9 cellular contexts compared by ENCODE assay signal in genomic region chr7:151244871-151245346, GRCh38. TPM values are rescaled to one million over a fixed set of nuclear protein-coding genes. Genes with fewer than 3 reads are reported as not detected.
DNase-seq lines count a peak whose midpoint lies in the region; ATAC-seq and TF ChIP-seq lines count a peak whose summit lies in the region.
"Had no signal": no experiment of that assay in that cellular context is flagged by ENCODE, and none has a peak within 500 bp of the region (broad histone marks: within the 10 kb centered on the region; RNA-seq: fewer than 3 reads in every experiment).

No MANE protein-coding gene starts in this region.

- ATAC-seq in activated T-cell treated with anti-CD3 and anti-CD28 coated beads, Interleukin-2, amount 50 U/mL, for 72 hours (replicated peaks in 1 of 2), result peak; percentile 3 to 7
- ATAC-seq in thoracic aorta (ENCODE audit: insufficient number of reproducible peaks, low FRiP score, low read depth) (no peak), HG03442 (IDR thresholded peaks at IDR 0.05; ENCODE audit: unreplicated experiment) (no peak), foreskin keratinocyte (no peak)

- peaks cover 40% of the 10 kb centered on the region for H3K27me3 Mint-ChIP-seq in activated CD4-positive, alpha-beta T cell treated with anti-CD3 and anti-CD28 coated beads, Interleukin-2, amount 10 ng/mL, durations not matched to agents 7 days and 5 days
- peaks cover 39% of the 10 kb centered on the region for H3K27me3 Mint-ChIP-seq in activated T-cell treated with anti-CD3 and anti-CD28 coated beads, Interleukin-2, amount 50 U/mL, for 72 hours (ENCODE audit: low read depth)

- H3K9ac ChIP-seq in iPS-20b (ENCODE audit: low read depth, low read length), result no peak overlapping the region

- POLR2A ChIA-PET in activated CD4-positive, alpha-beta T cell treated with anti-CD3 and anti-CD28 coated beads, Interleukin-2, amount 10 ng/mL, durations not matched to agents 7 days and 5 days (lab: Charles Lee), result no interaction called here

- no peak overlapping the region for H3K27ac ChIP-seq in iPS-20b (ENCODE audit: low read length)
- peak overlapping the region; percentile 96 to 99 for H3K27ac ChIP-seq in thoracic aorta
- no peak overlapping the region for H3K27ac ChIP-seq in foreskin keratinocyte

- peaks cover 11% of the 10 kb centered on the region; the same call in 1 of the 2 replicates for H3K4me1 ChIP-seq in iPS-20b (ENCODE audit: insufficient read depth, low read length)
- peaks cover 31 to 49% of the 10 kb centered on the region in 2 donors for H3K4me1 ChIP-seq in thoracic aorta (ENCODE audit: control insufficient read depth in 1 of 2, low read depth in 2 of 2)
- H3K4me1 ChIP-seq in foreskin keratinocyte, result peaks cover 3% of the 10 kb centered on the region

- H3K4me3 ChIP-seq in iPS-20b (ENCODE audit: low read length), result peak overlapping the region; percentile 61
- peak overlapping the region; percentile 89 for H3K4me3 ChIP-seq in thoracic aorta

- H3K9me3 Mint-ChIP-seq in activated CD4-positive, alpha-beta T cell treated with anti-CD3 and anti-CD28 coated beads, Interleukin-2, amount 10 ng/mL, durations not matched to agents 7 days and 5 days, result no peaks in the 10 kb centered on the region
- H3K9me3 Mint-ChIP-seq in activated T-cell treated with anti-CD3 and anti-CD28 coated beads, Interleukin-2, amount 50 U/mL, for 72 hours, result no peaks in the 10 kb centered on the region

- H3K36me3 ChIP-seq in iPS-20b (ENCODE audit: insufficient read depth, low read depth, low read length) (no peaks in the 10 kb centered on the region), thoracic aorta (peaks cover 13% of the 10 kb centered on the region)

- CTCF ChIA-PET in activated CD4-positive, alpha-beta T cell treated with anti-CD3 and anti-CD28 coated beads, Interleukin-2, amount 10 ng/mL, durations not matched to agents 7 days and 5 days (lab: Charles Lee), result interaction anchor here (1.0 to 4.7 kb wide), 14 partner anchors 8 to 77 kb away, joined by 3 to 40 read pairs (median 5); partner anchors contain the start of genes ABCF2, CHPF2 and GBX1

- peaks cover 70% of the 10 kb centered on the region for H3K27me3 ChIP-seq in iPS-20b (ENCODE audit: insufficient read depth, low read length)
- no peaks in the 10 kb centered on the region for H3K27me3 ChIP-seq in thoracic aorta (replicated peaks; ENCODE audit: insufficient read depth)
- H3K27me3 ChIP-seq in foreskin keratinocyte, result peaks cover 40% of the 10 kb centered on the region

- H3K9me3 ChIP-seq in iPS-20b (ENCODE audit: insufficient read depth, low read depth, low read length) (no peaks in the 10 kb centered on the region), thoracic aorta (no peaks in the 10 kb centered on the region)

- no peak for DNase-seq in activated CD4-positive, alpha-beta T cell treated with anti-CD3 and anti-CD28 coated beads, Interleukin-2, amount 10 ng/mL, durations not matched to agents 7 days and 5 days
- no peak for DNase-seq in activated CD4-positive, alpha-beta T cell treated with anti-CD3 and anti-CD28 coated beads for 1 hour
- no peak for DNase-seq in activated T-cell treated with anti-CD3 and anti-CD28 coated beads, Interleukin-2, amount 50 U/mL, for 72 hours
- no peak for DNase-seq in thoracic aorta (ENCODE audit: low spot score)
- no peak for DNase-seq in NK-92 (lab: John Stamatoyannopoulos, UW; ENCODE audit: unreplicated experiment)
- DNase-seq in foreskin keratinocyte, result no peak

- no peak for TF ChIP-seq CTCF in thoracic aorta (IDR thresholded peaks at IDR 0.05)
- no peak for TF ChIP-seq CTCF in foreskin keratinocyte (conservative IDR thresholded peaks at IDR 0.05)

- peaks cover 44% of the 10 kb centered on the region for H3K4me1 Mint-ChIP-seq in activated CD4-positive, alpha-beta T cell treated with anti-CD3 and anti-CD28 coated beads, Interleukin-2, amount 10 ng/mL, durations not matched to agents 7 days and 5 days
- H3K4me1 Mint-ChIP-seq in activated T-cell treated with anti-CD3 and anti-CD28 coated beads, Interleukin-2, amount 50 U/mL, for 72 hours (ENCODE audit: low read depth), result peaks cover 41% of the 10 kb centered on the region

- no peak overlapping the region for H3K27ac Mint-ChIP-seq in activated CD4-positive, alpha-beta T cell treated with anti-CD3 and anti-CD28 coated beads, Interleukin-2, amount 10 ng/mL, durations not matched to agents 7 days and 5 days
- no peak overlapping the region for H3K27ac Mint-ChIP-seq in activated T-cell treated with anti-CD3 and anti-CD28 coated beads, Interleukin-2, amount 50 U/mL, for 72 hours

- H3K4me3 Mint-ChIP-seq in activated CD4-positive, alpha-beta T cell treated with anti-CD3 and anti-CD28 coated beads, Interleukin-2, amount 10 ng/mL, durations not matched to agents 7 days and 5 days, result peak overlapping the region; percentile 7
- H3K4me3 Mint-ChIP-seq in activated T-cell treated with anti-CD3 and anti-CD28 coated beads, Interleukin-2, amount 50 U/mL, for 72 hours, result peak overlapping the region; percentile 60 to 84

- H3K36me3 Mint-ChIP-seq in activated CD4-positive, alpha-beta T cell treated with anti-CD3 and anti-CD28 coated beads, Interleukin-2, amount 10 ng/mL, durations not matched to agents 7 days and 5 days (ENCODE audit: low read depth), result peaks cover 2% of the 10 kb centered on the region
- H3K36me3 Mint-ChIP-seq in activated T-cell treated with anti-CD3 and anti-CD28 coated beads, Interleukin-2, amount 50 U/mL, for 72 hours (ENCODE audit: insufficient read depth in 2 of 2), result no peaks in the 10 kb centered on the region

RNA-seq across cellular contexts. Expression of gene SMARCD3, which starts 3.6 kb away (rescaled TPM):
- total RNA-seq in activated CD4-positive, alpha-beta T cell treated with anti-CD3 and anti-CD28 coated beads, Interleukin-2, amount 10 ng/mL, durations not matched to agents 7 days and 5 days, result 1 to 10 TPM; 2.0 to 2.5 TPM
- total RNA-seq in activated T-cell treated with anti-CD3 and anti-CD28 coated beads, Interleukin-2, amount 50 U/mL, for 72 hours, result 1 to 10 TPM; 6.5 to 8.2 TPM
- 100 to 1,000 TPM in 1 of 2 donors, 10 to 100 TPM in 1; 51.1 to 110 TPM for total RNA-seq in thoracic aorta
- 3.5 and 4.5 TPM in 2 replicates for total RNA-seq in foreskin keratinocyte
- 3.6 and 4.7 TPM in 2 replicates for polyA plus RNA-seq in foreskin keratinocyte

RNA-seq across cellular contexts. Expression of gene CHPF2, which starts 12.6 kb away (rescaled TPM):
- total RNA-seq in activated CD4-positive, alpha-beta T cell treated with anti-CD3 and anti-CD28 coated beads, Interleukin-2, amount 10 ng/mL, durations not matched to agents 7 days and 5 days, result 10 to 100 TPM; 40.7 to 42.3 TPM
- total RNA-seq in activated T-cell treated with anti-CD3 and anti-CD28 coated beads, Interleukin-2, amount 50 U/mL, for 72 hours, result 10 to 100 TPM; 30.3 to 42.1 TPM
- total RNA-seq in thoracic aorta (10 to 100 TPM; 78.9 to 85.3 TPM), foreskin keratinocyte (36.8 and 46.0 TPM in 2 replicates)
- polyA plus RNA-seq in foreskin keratinocyte, result 27.1 and 33.2 TPM in 2 replicates

RNA-seq across cellular contexts. Expression of gene ABCF2, which starts 17.9 kb away (rescaled TPM):
- total RNA-seq in activated CD4-positive, alpha-beta T cell treated with anti-CD3 and anti-CD28 coated beads, Interleukin-2, amount 10 ng/mL, durations not matched to agents 7 days and 5 days, result 10 to 100 TPM; 31.7 to 34.3 TPM
- 10 to 100 TPM; 29.7 to 31.9 TPM for total RNA-seq in activated T-cell treated with anti-CD3 and anti-CD28 coated beads, Interleukin-2, amount 50 U/mL, for 72 hours
- total RNA-seq in thoracic aorta, result 10 to 100 TPM; 25.3 to 44.1 TPM
- 64.5 and 71.5 TPM in 2 replicates for total RNA-seq in foreskin keratinocyte
- polyA plus RNA-seq in foreskin keratinocyte, result 41.6 and 49.3 TPM in 2 replicates

RNA-seq across cellular contexts. Expression of gene H2BK1, which starts 34.6 kb away (rescaled TPM):
- total RNA-seq in activated CD4-positive, alpha-beta T cell treated with anti-CD3 and anti-CD28 coated beads, Interleukin-2, amount 10 ng/mL, durations not matched to agents 7 days and 5 days, result not detected
- total RNA-seq in activated T-cell treated with anti-CD3 and anti-CD28 coated beads, Interleukin-2, amount 50 U/mL, for 72 hours, result 1 to 10 TPM; 3.4 to 4.4 TPM
- not detected for total RNA-seq in thoracic aorta
- not detected in 2 replicates for total RNA-seq in foreskin keratinocyte
- not detected in 2 replicates for polyA plus RNA-seq in foreskin keratinocyte
- total RNA-seq: Daoy had no signal

RNA-seq across cellular contexts. Expression of gene ASB10, which starts 57.9 kb away (rescaled TPM):
- not detected for total RNA-seq in activated CD4-positive, alpha-beta T cell treated with anti-CD3 and anti-CD28 coated beads, Interleukin-2, amount 10 ng/mL, durations not matched to agents 7 days and 5 days
- total RNA-seq in activated T-cell treated with anti-CD3 and anti-CD28 coated beads, Interleukin-2, amount 50 U/mL, for 72 hours, result not detected
- total RNA-seq in thoracic aorta (not detected), foreskin keratinocyte (not detected in 2 replicates)
- not detected in 2 replicates for polyA plus RNA-seq in foreskin keratinocyte
- total RNA-seq: Daoy had no signal

Comparison
In these comparisons a context has a peak if more than half of its experiments do, and no peak if none do; other contexts are left out.
1. ATAC-seq: peak in activated T-cell treated with anti-CD3 and anti-CD28 coated beads, Interleukin-2, amount 50 U/mL, for 72 hours (2 of 2); none in thoracic aorta (single experiment), HG03442 (single experiment) and foreskin keratinocyte (single experiment).
2. H3K27ac ChIP-seq: peak in thoracic aorta (2 of 2); none in iPS-20b (single experiment) and foreskin keratinocyte (single experiment).